ENCODE assay signal across 8 cellular contexts in genomic region chr3:28347374-28348285, GRCh38. TPM values are rescaled to one million over a fixed set of nuclear protein-coding genes. Genes with fewer than 3 reads are reported as not detected.
DNase-seq lines count a peak whose midpoint lies in the region; ATAC-seq and TF ChIP-seq lines count a peak whose summit lies in the region.

No MANE protein-coding gene starts in this region.

- ATAC-seq in activated CD8-positive, alpha-beta T cell treated with anti-CD3 and anti-CD28 coated beads, Interleukin-2, amount 10 ng/mL, durations not matched to agents 7 days and 5 days, result no peak
- peak; percentile 6 to 9 for ATAC-seq in gastrocnemius medialis
- ATAC-seq in GM18907 (IDR thresholded peaks at IDR 0.05; ENCODE audit: unreplicated experiment), result no peak

- H3K4me1 ChIP-seq in left ventricle myocardium inferior (peaks cover 89% of the 10 kb centered on the region), gastrocnemius medialis (peaks cover 50 to 55% of the 10 kb centered on the region in 2 donors)

- peaks cover 17% of the 10 kb centered on the region for H3K9me3 Mint-ChIP-seq in activated CD8-positive, alpha-beta T cell treated with anti-CD3 and anti-CD28 coated beads, Interleukin-2, amount 10 ng/mL, durations not matched to agents 7 days and 5 days (ENCODE audit: insufficient read depth)

- H3K27ac ChIP-seq in left ventricle myocardium inferior (replicated peaks), result peak overlapping the region; percentile 99
- H3K27ac ChIP-seq in gastrocnemius medialis, result peak overlapping the region; percentile 94 to 100 (median 98)

- H3K4me3 ChIP-seq in HFF-Myc (replicated peaks; ENCODE audit: low read depth, low read length), result peak overlapping the region; percentile 87
- H3K4me3 ChIP-seq in left ventricle myocardium inferior, result peak overlapping the region; percentile 83
- peak overlapping the region; percentile 76 to 98 (median 92) for H3K4me3 ChIP-seq in gastrocnemius medialis

- H3K27me3 Mint-ChIP-seq in activated CD8-positive, alpha-beta T cell treated with anti-CD3 and anti-CD28 coated beads, Interleukin-2, amount 10 ng/mL, durations not matched to agents 7 days and 5 days (ENCODE audit: low read depth), result no peaks in the 10 kb centered on the region

- peaks cover 6% of the 10 kb centered on the region for H3K36me3 ChIP-seq in left ventricle myocardium inferior
- peaks cover 0 to 3% of the 10 kb centered on the region in 2 donors for H3K36me3 ChIP-seq in gastrocnemius medialis

- H3K27ac Mint-ChIP-seq in activated CD8-positive, alpha-beta T cell treated with anti-CD3 and anti-CD28 coated beads, Interleukin-2, amount 10 ng/mL, durations not matched to agents 7 days and 5 days, result peak overlapping the region; percentile 97

- H3K27me3 ChIP-seq in left ventricle myocardium inferior (ENCODE audit: low read depth) (no peaks in the 10 kb centered on the region), gastrocnemius medialis (no peaks in the 10 kb centered on the region)

- H3K4me3 Mint-ChIP-seq in activated CD8-positive, alpha-beta T cell treated with anti-CD3 and anti-CD28 coated beads, Interleukin-2, amount 10 ng/mL, durations not matched to agents 7 days and 5 days, result peak overlapping the region; percentile 97

- POLR2A ChIA-PET in activated CD8-positive, alpha-beta T cell treated with anti-CD3 and anti-CD28 coated beads, Interleukin-2, amount 10 ng/mL, durations not matched to agents 7 days and 5 days (lab: Charles Lee), result interaction anchor here (0.6 to 2.4 kb wide), 14 partner anchors 8 to 1180 kb away, joined by 3 to 23 read pairs (median 6); partner anchors contain the start of gene SLC4A7

- peaks cover 54% of the 10 kb centered on the region for H3K4me1 Mint-ChIP-seq in activated CD8-positive, alpha-beta T cell treated with anti-CD3 and anti-CD28 coated beads, Interleukin-2, amount 10 ng/mL, durations not matched to agents 7 days and 5 days (ENCODE audit: low read depth)

- in situ Hi-C loops in gastrocnemius medialis (cut with MboI; ENCODE audit: low sequenced_read_pairs in 4 of 4), result no loop called here

- peaks cover 38% of the 10 kb centered on the region for H3K36me3 Mint-ChIP-seq in activated CD8-positive, alpha-beta T cell treated with anti-CD3 and anti-CD28 coated beads, Interleukin-2, amount 10 ng/mL, durations not matched to agents 7 days and 5 days (ENCODE audit: low read depth)

- H3K9me3 ChIP-seq in left ventricle myocardium inferior (replicated peaks) (peaks cover 16% of the 10 kb centered on the region), gastrocnemius medialis (no peaks in the 10 kb centered on the region)

- TF ChIP-seq CTCF in HFF-Myc (IDR thresholded peaks at IDR 0.05; ENCODE audit: low read depth, low read length, missing control alignments) (no peak), left ventricle myocardium inferior (IDR thresholded peaks at IDR 0.05; ENCODE audit: borderline replicate concordance) (no peak), gastrocnemius medialis (IDR thresholded peaks at IDR 0.05 in 4 of 5, conservative IDR thresholded peaks at IDR 0.05 in 1 of 5) (no peak)

- intact Hi-C loops in left ventricle myocardium inferior (cut with micrococcal nuclease), result no loop called here
- intact Hi-C loops in gastrocnemius medialis (cut with DNase I; ENCODE audit: low total_unique reads), result loop anchor here (1.0 to 10.0 kb wide), 3 partner anchors 863 to 1295 kb away; partner anchors contain the start of genes RBMS3 and SLC4A7

- CTCF ChIA-PET in activated CD8-positive, alpha-beta T cell treated with anti-CD3 and anti-CD28 coated beads, Interleukin-2, amount 10 ng/mL, durations not matched to agents 7 days and 5 days (lab: Charles Lee), result interaction anchor here (1.0 to 3.3 kb wide), 5 partner anchors 12 to 636 kb away, joined by 3 to 14 read pairs (median 4); no protein-coding TSS in a partner anchor

- peak in 1 of 2 donors; percentile 23 for TF ChIP-seq POLR2A in gastrocnemius medialis (IDR thresholded peaks at IDR 0.05)

- peak; percentile 16 for DNase-seq in AG08395 (ENCODE audit: low spot score)
- DNase-seq in HFF-Myc (ENCODE audit: extremely low read depth, low read depth), result no peak
- DNase-seq in activated CD8-positive, alpha-beta T cell treated with anti-CD3 and anti-CD28 coated beads, Interleukin-2, amount 10 ng/mL, durations not matched to agents 7 days and 5 days, result no peak
- DNase-seq in left ventricle myocardium inferior, result no peak
- DNase-seq in gastrocnemius medialis, result no peak
- no peak for DNase-seq in HPDE6-E6E7 (ENCODE audit: extremely low spot score)
- DNase-seq in NCI-H1048 (lab: John Stamatoyannopoulos, UW), result no peak

RNA-seq across cellular contexts. Expression of gene ZCWPW2, which starts 0.9 kb away (rescaled TPM):
- under 1 TPM; 0.31 to 0.42 TPM for total RNA-seq in activated CD8-positive, alpha-beta T cell treated with anti-CD3 and anti-CD28 coated beads, Interleukin-2, amount 10 ng/mL, durations not matched to agents 7 days and 5 days
- total RNA-seq in left ventricle myocardium inferior (2.2 TPM), gastrocnemius medialis (1 to 10 TPM in 2 of 4 donors, under 1 TPM in 1, not detected in 1; 0.55 to 1.6 (median 1.3) TPM)

RNA-seq across cellular contexts. Expression of gene AZI2, which starts 1.0 kb away (rescaled TPM):
- 10 to 100 TPM; 52.0 to 55.3 TPM for total RNA-seq in activated CD8-positive, alpha-beta T cell treated with anti-CD3 and anti-CD28 coated beads, Interleukin-2, amount 10 ng/mL, durations not matched to agents 7 days and 5 days
- total RNA-seq in left ventricle myocardium inferior (37.5 TPM), gastrocnemius medialis (10 to 100 TPM; 27.6 to 90.9 (median 59.2) TPM)

Comparison
In these comparisons a context has a peak if more than half of its experiments do, and no peak if none do; other contexts are left out.
1. ATAC-seq: peak in gastrocnemius medialis (2 of 2); none in activated CD8-positive, alpha-beta T cell treated with anti-CD3 and anti-CD28 coated beads, Interleukin-2, amount 10 ng/mL, durations not matched to agents 7 days and 5 days (single experiment) and GM18907 (single experiment).
2. Peak in every context shown above with its lines, with median percentiles within 50 percentile points of each other: H3K4me3 ChIP-seq.